ENCODE assay signal across 21 cellular contexts in the genomic region with DNA sequence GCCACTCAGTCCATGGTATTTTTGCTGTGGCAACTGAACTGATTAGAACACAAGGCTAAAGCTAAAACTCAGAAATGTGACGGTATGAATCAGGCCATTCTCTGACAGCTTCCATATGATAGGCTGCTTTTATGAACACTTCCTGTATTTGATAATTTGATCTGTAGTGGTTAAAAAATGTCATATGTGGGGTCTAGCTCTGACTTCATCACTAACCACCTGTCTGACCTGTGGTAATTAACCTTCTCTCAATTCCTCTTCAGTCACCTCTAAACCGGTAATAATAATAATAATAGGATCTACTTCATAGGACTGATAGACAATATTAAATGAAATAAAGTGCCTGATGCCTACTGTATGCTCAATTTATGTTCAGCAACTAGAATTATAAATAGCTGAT.
DNase-seq lines count a peak whose midpoint lies in the region; ATAC-seq, FAIRE-seq and TF ChIP-seq lines count a peak whose summit lies in the region.
"Had no signal": no experiment of that assay in that cellular context is flagged by ENCODE, and none has a peak within 500 bp of the region (broad histone marks: within the 10 kb centered on the region; RNA-seq: fewer than 3 reads in every experiment).

No MANE protein-coding gene starts in this region.

- H3K36me3 ChIP-seq in brain microvascular endothelial cell (replicated peaks): no peaks in the 10 kb centered on the region
- H3K36me3 ChIP-seq: BLaER1 treated with 17β-estradiol and CSF1 and Interleukin-3, amounts not matched to agents 10 nM and 100 nM; Peyer's patch; thoracic aorta had no signal

- DNase-seq in stimulated activated naive B cell treated with anti-CD40 and anti-IgM and Interleukin-4, amounts not matched to agents 10 μg/mL and 1 μg/mL and 100 μg/mL, for 72 hours: no peak
- DNase-seq in GM19239 (ENCODE audit: insufficient read length, low spot score): no peak
- no peak for DNase-seq in brain microvascular endothelial cell
- no peak for DNase-seq in activated CD4-positive, alpha-beta T cell treated with anti-CD3 and anti-CD28 coated beads, Interleukin-2, amount 50 U/mL, for 48 hours
- DNase-seq: activated CD4-positive, alpha-beta memory T cell treated with anti-CD3 and anti-CD28 coated beads, Interleukin-2, amount 10 ng/mL, durations not matched to agents 7 days and 5 days; activated T-cell treated with anti-CD3 and anti-CD28 coated beads, Interleukin-2, amount 50 U/mL, for 72 hours; central memory CD4-positive, alpha-beta T cell; DMS153; effector CD4-positive, alpha-beta T cell; IMR-90; mucosa of descending colon; NCI-H2107; NCI-H526 treated with DMSO at 0.1 percent for 48 hours; occipital lobe; Peyer's patch; stimulated activated CD4-positive, alpha-beta T cell treated with anti-CD3 and anti-CD28 coated beads, Interleukin-4, amount 100 ng/mL, for 24 hours had no signal

- peaks cover 40 to 44% of the 10 kb centered on the region in 2 donors for H3K36me3 Mint-ChIP-seq in stimulated activated naive B cell treated with anti-CD40 and anti-IgM and Interleukin-4, amounts not matched to agents 10 μg/mL and 1 μg/mL and 100 μg/mL, for 72 hours

- in situ Hi-C loops in brain microvascular endothelial cell (cut with HindIII; ENCODE audit: low pct_ligation_motif_present, low sequenced_read_pairs): no loop called here

- H3K27ac Mint-ChIP-seq in stimulated activated naive B cell treated with anti-CD40 and anti-IgM and Interleukin-4, amounts not matched to agents 10 μg/mL and 1 μg/mL and 100 μg/mL, for 72 hours: peak overlapping the region; percentile 79
- H3K27ac Mint-ChIP-seq: activated CD4-positive, alpha-beta memory T cell treated with anti-CD3 and anti-CD28 coated beads, Interleukin-2, amount 10 ng/mL, durations not matched to agents 7 days and 5 days; activated T-cell treated with anti-CD3 and anti-CD28 coated beads, Interleukin-2, amount 50 U/mL, for 72 hours had no signal

- H3K27ac ChIP-seq in brain microvascular endothelial cell: no peak overlapping the region
- H3K27ac ChIP-seq: BLaER1 treated with 17β-estradiol and CSF1 and Interleukin-3, amounts not matched to agents 10 nM and 100 nM; Peyer's patch; thoracic aorta had no signal

- H3K4me1 Mint-ChIP-seq in stimulated activated naive B cell treated with anti-CD40 and anti-IgM and Interleukin-4, amounts not matched to agents 10 μg/mL and 1 μg/mL and 100 μg/mL, for 72 hours: peaks cover 21 to 49% of the 10 kb centered on the region in 2 donors
- H3K4me1 Mint-ChIP-seq: activated CD4-positive, alpha-beta memory T cell treated with anti-CD3 and anti-CD28 coated beads, Interleukin-2, amount 10 ng/mL, durations not matched to agents 7 days and 5 days had no signal

- H3K4me3 ChIP-seq in brain microvascular endothelial cell (ENCODE audit: low read depth, low read length): no peak overlapping the region
- H3K4me3 ChIP-seq: BLaER1 treated with 17β-estradiol and CSF1 and Interleukin-3, amounts not matched to agents 10 nM and 100 nM; mucosa of descending colon; Peyer's patch; thoracic aorta had no signal

- peak overlapping the region in 1 of 2 donors; percentile 41 for H3K4me3 Mint-ChIP-seq in stimulated activated naive B cell treated with anti-CD40 and anti-IgM and Interleukin-4, amounts not matched to agents 10 μg/mL and 1 μg/mL and 100 μg/mL, for 72 hours
- H3K4me3 Mint-ChIP-seq: activated CD4-positive, alpha-beta memory T cell treated with anti-CD3 and anti-CD28 coated beads, Interleukin-2, amount 10 ng/mL, durations not matched to agents 7 days and 5 days; activated T-cell treated with anti-CD3 and anti-CD28 coated beads, Interleukin-2, amount 50 U/mL, for 72 hours had no signal

- ATAC-seq in GM19023 (IDR thresholded peaks at IDR 0.05; ENCODE audit: unreplicated experiment) (peak; percentile 72), HG02623 (IDR thresholded peaks at IDR 0.05; ENCODE audit: unreplicated experiment) (peak; percentile 60), HG03342 (IDR thresholded peaks at IDR 0.05; ENCODE audit: unreplicated experiment) (peak; percentile 81)
- ATAC-seq in stimulated activated naive B cell treated with anti-CD40 and anti-IgM and Interleukin-4, amounts not matched to agents 10 μg/mL and 1 μg/mL and 100 μg/mL, for 72 hours (replicated peaks): peak; percentile 83 to 86
- ATAC-seq: activated T-cell treated with anti-CD3 and anti-CD28 coated beads, Interleukin-2, amount 50 U/mL, for 72 hours; mucosa of descending colon had no signal

- no peak for TF ChIP-seq CTCF in brain microvascular endothelial cell (IDR thresholded peaks at IDR 0.05; ENCODE audit: low read depth, low read length, missing control alignments)

- no peaks in the 10 kb centered on the region for H3K27me3 ChIP-seq in brain microvascular endothelial cell (replicated peaks)
- H3K27me3 ChIP-seq: BLaER1 treated with 17β-estradiol and CSF1 and Interleukin-3, amounts not matched to agents 10 nM and 100 nM; Peyer's patch had no signal

- H3K27me3 Mint-ChIP-seq in stimulated activated naive B cell treated with anti-CD40 and anti-IgM and Interleukin-4, amounts not matched to agents 10 μg/mL and 1 μg/mL and 100 μg/mL, for 72 hours: no peaks in the 10 kb centered on the region

- FAIRE-seq in GM19239 (lab: Jason Lieb, UNC): no peak

- H3K9me3 Mint-ChIP-seq in stimulated activated naive B cell treated with anti-CD40 and anti-IgM and Interleukin-4, amounts not matched to agents 10 μg/mL and 1 μg/mL and 100 μg/mL, for 72 hours: peaks cover 4 to 10% of the 10 kb centered on the region in 2 donors
- H3K9me3 Mint-ChIP-seq: activated CD4-positive, alpha-beta memory T cell treated with anti-CD3 and anti-CD28 coated beads, Interleukin-2, amount 10 ng/mL, durations not matched to agents 7 days and 5 days; activated T-cell treated with anti-CD3 and anti-CD28 coated beads, Interleukin-2, amount 50 U/mL, for 72 hours had no signal
